Comparison of ENCODE assay signal across 26 cellular contexts in the genomic region with DNA sequence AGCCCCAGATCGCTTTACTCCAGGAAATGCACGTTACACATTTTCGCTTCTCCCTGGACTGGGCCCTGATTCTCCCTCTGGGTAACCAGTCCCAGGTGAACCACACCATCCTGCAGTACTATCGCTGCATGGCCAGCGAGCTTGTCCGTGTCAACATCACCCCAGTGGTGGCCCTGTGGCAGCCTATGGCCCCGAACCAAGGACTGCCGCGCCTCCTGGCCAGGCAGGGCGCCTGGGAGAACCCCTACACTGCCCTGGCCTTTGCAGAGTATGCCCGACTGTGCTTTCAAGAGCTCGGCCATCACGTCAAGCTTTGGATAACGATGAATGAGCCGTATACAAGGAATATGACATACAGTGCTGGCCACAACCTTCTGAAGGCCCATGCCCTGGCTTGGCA. TPM values are rescaled to one million over a fixed set of nuclear protein-coding genes. Genes with fewer than 3 reads are reported as not detected.
DNase-seq lines count a peak whose midpoint lies in the region; ATAC-seq, FAIRE-seq and TF ChIP-seq lines count a peak whose summit lies in the region.
"Had no signal": no experiment of that assay in that cellular context is flagged by ENCODE, and none has a peak within 500 bp of the region (broad histone marks: within the 10 kb centered on the region; RNA-seq: fewer than 3 reads in every experiment).

No MANE protein-coding gene starts in this region.

- H3K4ac ChIP-seq in mesenchymal stem cell (ENCODE audit: low read depth in 1 of 2, low read length in 2 of 2): no peak overlapping the region
- no peak overlapping the region for H3K4ac ChIP-seq in trophoblast cell (ENCODE audit: low read depth, low read length)

- H3K9ac ChIP-seq in mesenchymal stem cell (ENCODE audit: low read length) (no peak overlapping the region), trophoblast cell (ENCODE audit: low read length) (no peak overlapping the region)
- H3K9ac ChIP-seq: BLaER1 had no signal

- H3K27me3 Mint-ChIP-seq in natural killer cell treated with Interleukin-12 subunit alpha and Interleukin-12 subunit beta and Interleukin-15 and Interleukin-18, amount 100 ng/mL, for 72 hours: no peaks in the 10 kb centered on the region

- H3K14ac ChIP-seq in mesenchymal stem cell (ENCODE audit: low read length in 2 of 2) (peak overlapping the region in 1 of 2 experiments; percentile 86), trophoblast cell (ENCODE audit: low read length) (no peak overlapping the region)

- DNase-seq in GM12891 (ENCODE audit: insufficient read length, low spot score) (no peak), mesenchymal stem cell (no peak), trophoblast cell (no peak), foreskin melanocyte (no peak)
- DNase-seq in natural killer cell treated with Interleukin-12 subunit alpha and Interleukin-12 subunit beta and Interleukin-15 and Interleukin-18, amount 100 ng/mL, for 72 hours (ENCODE audit: low spot score): no peak
- DNase-seq: 8988T; ACHN; BE2C; C1 segment of cervical spinal cord; Caco-2; CD4-positive, alpha-beta T cell; CD8-positive, alpha-beta T cell; DMS 273 treated with DMSO at 0.1 percent for 48 hours; DMS153; DMS79; DND-41; EL; GDM1 had no signal

- peak overlapping the region; percentile 46 to 88 for H3K18ac ChIP-seq in mesenchymal stem cell (ENCODE audit: low read depth in 1 of 2, low read length in 2 of 2)
- no peak overlapping the region for H3K18ac ChIP-seq in trophoblast cell (ENCODE audit: low read length)

- H3K4me1 Mint-ChIP-seq in natural killer cell treated with Interleukin-12 subunit alpha and Interleukin-12 subunit beta and Interleukin-15 and Interleukin-18, amount 100 ng/mL, for 72 hours (ENCODE audit: low read depth in 2 of 2): no peaks in the 10 kb centered on the region

- H3K36me3 ChIP-seq in mesenchymal stem cell (ENCODE audit: control insufficient read depth in 1 of 2, insufficient read depth in 2 of 2, low read depth in 1 of 2, low read length in 2 of 2) (no peaks in the 10 kb centered on the region), trophoblast cell (ENCODE audit: control insufficient read depth in 1 of 2, insufficient read depth in 2 of 2, low read length in 2 of 2) (no peaks in the 10 kb centered on the region)
- H3K36me3 ChIP-seq: BE2C, BLaER1 had no signal

- no peak overlapping the region for H3K27ac Mint-ChIP-seq in natural killer cell treated with Interleukin-12 subunit alpha and Interleukin-12 subunit beta and Interleukin-15 and Interleukin-18, amount 100 ng/mL, for 72 hours
- H3K27ac Mint-ChIP-seq: CD4-positive, alpha-beta T cell; CD8-positive, alpha-beta T cell had no signal

- no peaks in the 10 kb centered on the region for H3K36me3 Mint-ChIP-seq in natural killer cell treated with Interleukin-12 subunit alpha and Interleukin-12 subunit beta and Interleukin-15 and Interleukin-18, amount 100 ng/mL, for 72 hours
- H3K36me3 Mint-ChIP-seq: CD8-positive, alpha-beta T cell had no signal

- no peak overlapping the region for H3K4me2 ChIP-seq in mesenchymal stem cell (ENCODE audit: low read length, poor library complexity, severe bottlenecking)
- H3K4me2 ChIP-seq in trophoblast cell (ENCODE audit: low read length): no peak overlapping the region
- H3K4me2 ChIP-seq: BLaER1 had no signal

- no peak overlapping the region for H2BK15ac ChIP-seq in mesenchymal stem cell (ENCODE audit: low read depth, poor library complexity, severe bottlenecking)

- peaks cover 4% of the 10 kb centered on the region for H3K9me3 Mint-ChIP-seq in natural killer cell treated with Interleukin-12 subunit alpha and Interleukin-12 subunit beta and Interleukin-15 and Interleukin-18, amount 100 ng/mL, for 72 hours
- H3K9me3 Mint-ChIP-seq: CD4-positive, alpha-beta T cell; CD8-positive, alpha-beta T cell had no signal

- FAIRE-seq in GM12891 (lab: Jason Lieb, UNC): peak; percentile 50
- FAIRE-seq: A204.1, GM12878, GM19239 had no signal

- no peak overlapping the region for H2BK5ac ChIP-seq in mesenchymal stem cell (ENCODE audit: low read depth, low read length, poor library complexity, severe bottlenecking)
- H2BK5ac ChIP-seq in trophoblast cell (ENCODE audit: low read depth, low read length, poor library complexity): no peak overlapping the region

- no peak for TF ChIP-seq POLR2A in GM12891 (IDR thresholded peaks at IDR 0.05; ENCODE audit: low read depth, low read length)

- H3K9me3 ChIP-seq in mesenchymal stem cell (ENCODE audit: control insufficient read depth, low read length): no peaks in the 10 kb centered on the region
- H3K9me3 ChIP-seq in trophoblast cell (ENCODE audit: insufficient read depth, low read depth, low read length): no peaks in the 10 kb centered on the region
- H3K9me3 ChIP-seq: BE2C, Caco-2 had no signal

- H2AK5ac ChIP-seq in mesenchymal stem cell (ENCODE audit: low read length, severe bottlenecking) (no peak overlapping the region), trophoblast cell (ENCODE audit: low read length) (no peak overlapping the region)

- H2BK12ac ChIP-seq in mesenchymal stem cell (ENCODE audit: low read length in 2 of 2): peak overlapping the region in 1 of 2 experiments; percentile 87
- no peak overlapping the region for H2BK12ac ChIP-seq in trophoblast cell (ENCODE audit: low read length)

- H4K91ac ChIP-seq in mesenchymal stem cell (ENCODE audit: low read length) (peak overlapping the region; percentile 77), trophoblast cell (ENCODE audit: low read depth, low read length) (no peak overlapping the region)

- no peak overlapping the region for H4K8ac ChIP-seq in mesenchymal stem cell (ENCODE audit: low read length)
- no peak overlapping the region for H4K8ac ChIP-seq in trophoblast cell (ENCODE audit: low read depth, low read length)

- WGBS in mesenchymal stem cell: 95% methylated on average over 15 of the region's 15 CpGs
- no CpG with 5 or more reads among the region's 15 CpGs for WGBS in trophoblast cell (ENCODE audit: extremely low coverage, insufficient coverage, insufficient read length)

- no peaks in the 10 kb centered on the region for H3K79me2 ChIP-seq in trophoblast cell (ENCODE audit: control insufficient read depth, insufficient read depth, low read length, poor library complexity)

- H3K4me3 Mint-ChIP-seq in natural killer cell treated with Interleukin-12 subunit alpha and Interleukin-12 subunit beta and Interleukin-15 and Interleukin-18, amount 100 ng/mL, for 72 hours: no peak overlapping the region
- H3K4me3 Mint-ChIP-seq: CD4-positive, alpha-beta T cell; CD8-positive, alpha-beta T cell had no signal

- H2AFZ ChIP-seq in mesenchymal stem cell (ENCODE audit: low read depth, low read length): no peak overlapping the region
- no peak overlapping the region for H2AFZ ChIP-seq in trophoblast cell (ENCODE audit: insufficient read depth, low read length, poor library complexity)

- H3K4me1 ChIP-seq in mesenchymal stem cell (ENCODE audit: control insufficient read depth, insufficient read depth, low read depth, low read length): no peaks in the 10 kb centered on the region
- peaks cover 0 to 4% of the 10 kb centered on the region in 2 experiments for H3K4me1 ChIP-seq in trophoblast cell (ENCODE audit: control insufficient read depth in 1 of 2, insufficient read depth in 2 of 2, low read length in 2 of 2)
- H3K4me1 ChIP-seq: BLaER1, Caco-2 had no signal

- H2BK120ac ChIP-seq in mesenchymal stem cell (ENCODE audit: low read depth, low read length): no peak overlapping the region
- no peak overlapping the region for H2BK120ac ChIP-seq in trophoblast cell (ENCODE audit: insufficient read depth, low read length, poor library complexity)

- no peak for ATAC-seq in HG02852 (IDR thresholded peaks at IDR 0.05; ENCODE audit: unreplicated experiment)
- no peak for ATAC-seq in natural killer cell treated with Interleukin-12 subunit alpha and Interleukin-12 subunit beta and Interleukin-15 and Interleukin-18, amount 100 ng/mL, for 72 hours
- ATAC-seq: CD8-positive, alpha-beta T cell; GM12878 had no signal

- no peaks in the 10 kb centered on the region for H3K27me3 ChIP-seq in mesenchymal stem cell (ENCODE audit: control insufficient read depth in 1 of 2, insufficient read depth in 1 of 2, low read length in 2 of 2)
- no peaks in the 10 kb centered on the region for H3K27me3 ChIP-seq in trophoblast cell (ENCODE audit: insufficient read depth, low read length)
- H3K27me3 ChIP-seq: BE2C, BLaER1 had no signal

- H4K12ac ChIP-seq in trophoblast cell (ENCODE audit: low read depth, low read length): no peak overlapping the region

- H3K4me3 ChIP-seq in mesenchymal stem cell (ENCODE audit: insufficient read depth in 1 of 2, low read depth in 1 of 2, low read length in 2 of 2): no peak overlapping the region
- peak overlapping the region; percentile 20 for H3K4me3 ChIP-seq in trophoblast cell (ENCODE audit: low read depth, low read length)
- H3K4me3 ChIP-seq: BLaER1, GM12878 had no signal

- H3K79me1 ChIP-seq in mesenchymal stem cell (replicated peaks; ENCODE audit: low read length, poor library complexity, severe bottlenecking) (no peaks in the 10 kb centered on the region), trophoblast cell (ENCODE audit: low read length) (no peaks in the 10 kb centered on the region)

- no peak overlapping the region for H3K27ac ChIP-seq in mesenchymal stem cell (ENCODE audit: low read length, poor library complexity, severe bottlenecking)
- no peak overlapping the region for H3K27ac ChIP-seq in trophoblast cell (ENCODE audit: low read depth, low read length)
- H3K27ac ChIP-seq: BLaER1 had no signal

- H3K23ac ChIP-seq in mesenchymal stem cell (ENCODE audit: low read length in 2 of 2): no peak overlapping the region
- H3K23ac ChIP-seq in trophoblast cell (ENCODE audit: low read length): no peak overlapping the region

TF ChIP-seq in GM12891, 5 proteins besides CTCF, POLR2A, EP300 and RAD21:
- TF ChIP-seq SPI1 (IDR thresholded peaks at IDR 0.05; ENCODE audit: low read depth, low read length) (no peak), POLR2AphosphoS5 (IDR thresholded peaks at IDR 0.05; ENCODE audit: low read depth, low read length) (no peak), PAX5 (IDR thresholded peaks at IDR 0.05; ENCODE audit: insufficient read depth, low read length, severe bottlenecking) (no peak), POU2F2 (IDR thresholded peaks at IDR 0.05; ENCODE audit: low read depth, low read length) (no peak), TAF1 (IDR thresholded peaks at IDR 0.05; ENCODE audit: low read depth, low read length) (no peak)

RNA-seq across cellular contexts. Expression of a gene that starts 44.6 kb away (rescaled TPM):
- 0.56 TPM for polyA plus RNA-seq in GM12891 (2012; ENCODE audit: low read depth, missing spikeins)
- polyA plus RNA-seq in mesenchymal stem cell (2013, experiment 1 of 2): 0.03 TPM
- polyA plus RNA-seq in mesenchymal stem cell (2013, experiment 2 of 2): 0.04 TPM
- polyA plus RNA-seq in trophoblast cell (2013): 0.03 and 0.04 TPM in 2 replicates
- under 1 TPM in 1 of 2 donors, not detected in 1; 0.10 TPM for total RNA-seq in natural killer cell treated with Interleukin-12 subunit alpha and Interleukin-12 subunit beta and Interleukin-15 and Interleukin-18, amount 100 ng/mL, for 72 hours
- total RNA-seq: CD4-positive, alpha-beta T cell; CD8-positive, alpha-beta T cell; Daoy; G401 had no signal
- polyA plus RNA-seq: AG04450 had no signal
